Comparison of ENCODE assay signal across 24 cellular contexts in the genomic region with DNA sequence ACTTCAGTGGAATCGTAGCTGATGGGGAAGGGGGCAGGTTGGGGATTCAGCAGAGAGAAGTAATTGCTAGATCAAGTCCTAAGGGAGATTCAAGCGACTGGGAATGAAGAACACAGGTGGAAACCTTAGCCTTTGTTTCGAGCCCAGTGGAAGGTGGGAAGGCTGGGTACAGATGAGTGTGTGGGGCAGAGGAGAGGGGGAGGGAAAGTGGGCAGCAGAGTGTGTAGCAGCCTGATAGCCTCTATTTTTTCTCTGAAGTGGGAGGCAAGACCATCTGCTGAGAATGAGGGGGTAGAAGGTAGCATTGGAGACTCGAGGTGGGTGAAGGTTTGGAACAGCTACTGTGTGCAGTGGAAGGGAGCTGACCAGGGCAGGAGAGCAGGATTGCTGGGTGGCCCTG.
"Had no signal": no experiment of that assay in that cellular context is flagged by ENCODE, and none has a peak within 500 bp of the region (broad histone marks: within the 10 kb centered on the region; RNA-seq: fewer than 3 reads in every experiment).

No MANE protein-coding gene starts in this region.

- H3K4me1 Mint-ChIP-seq: memory B cell, mesothelial cell of epicardium, naive B cell, neural crest cell had no signal

- ATAC-seq: esophagus mucosa, gastrocnemius medialis, left lobe of liver, mucosa of descending colon, right lobe of liver had no signal

- H3K4me3 Mint-ChIP-seq: memory B cell; mesothelial cell of epicardium; naive B cell; natural killer cell treated with Interleukin-12 subunit alpha and Interleukin-12 subunit beta and Interleukin-15 and Interleukin-18, amount 100 ng/mL, for 72 hours; neural crest cell had no signal

- H3K9me3 Mint-ChIP-seq: natural killer cell treated with Interleukin-12 subunit alpha and Interleukin-12 subunit beta and Interleukin-15 and Interleukin-18, amount 100 ng/mL, for 72 hours had no signal

- H3K27ac Mint-ChIP-seq: memory B cell; mesothelial cell of epicardium; naive B cell; natural killer cell treated with Interleukin-12 subunit alpha and Interleukin-12 subunit beta and Interleukin-15 and Interleukin-18, amount 100 ng/mL, for 72 hours; progenitor cell of endocrine pancreas had no signal

- DNase-seq: cortex of kidney; dorsolateral prefrontal cortex; effector CD4-positive, alpha-beta T cell; gastrocnemius medialis; head of caudate nucleus; mucosa of descending colon; naive B cell; pancreas; right lobe of liver; small intestine; stimulated activated CD4-positive, alpha-beta T cell treated with anti-CD3 and anti-CD28 coated beads, Interleukin-15, amount 100 ng/mL, for 24 hours; stimulated activated CD4-positive, alpha-beta T cell treated with anti-CD3 and anti-CD28 coated beads, Interleukin-2, amount 100 ng/mL, for 48 hours; stimulated activated naive CD4-positive, alpha-beta T cell treated with Interleukin-2 at 50 U/mL for 16 hours; transverse colon had no signal

- H3K27me3 Mint-ChIP-seq: memory B cell; naive B cell; natural killer cell treated with Interleukin-12 subunit alpha and Interleukin-12 subunit beta and Interleukin-15 and Interleukin-18, amount 100 ng/mL, for 72 hours; progenitor cell of endocrine pancreas had no signal

- H3K27ac ChIP-seq: gastrocnemius medialis, neutrophil, pancreas, right lobe of liver, suprapubic skin, transverse colon, vagina had no signal
